ENCODE assay signal across 13 cellular contexts in the genomic region with DNA sequence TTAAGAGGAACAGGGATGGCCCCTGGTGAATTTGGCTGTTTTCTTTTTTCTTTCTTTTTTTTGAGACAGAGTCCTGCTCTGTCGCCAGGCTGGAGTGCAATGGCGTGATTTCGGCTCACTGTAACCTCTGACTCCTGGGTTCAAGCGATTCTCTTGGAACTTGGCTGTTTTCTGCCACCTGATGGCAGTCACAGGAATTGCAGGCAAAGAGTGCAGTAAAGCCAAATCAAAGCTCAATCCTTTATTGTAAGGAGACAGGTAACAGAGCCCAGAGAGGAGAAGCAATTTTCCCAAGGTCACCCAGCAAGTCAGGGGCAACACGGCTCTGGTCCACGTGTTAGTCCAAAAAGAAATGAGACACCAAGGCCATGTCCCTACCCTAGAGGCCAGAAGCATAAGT. TPM values are rescaled to one million over a fixed set of nuclear protein-coding genes. Genes with fewer than 3 reads are reported as not detected.
DNase-seq lines count a peak whose midpoint lies in the region; ATAC-seq, FAIRE-seq and TF ChIP-seq lines count a peak whose summit lies in the region.
"Had no signal": no experiment of that assay in that cellular context is flagged by ENCODE, and none has a peak within 500 bp of the region (broad histone marks: within the 10 kb centered on the region; RNA-seq: fewer than 3 reads in every experiment).

No MANE protein-coding gene starts in this region.

- H3K9ac ChIP-seq in keratinocyte (ENCODE audit: control insufficient read depth, extremely low read depth, insufficient read depth, low read length): no peak overlapping the region

- peaks cover 26% of the 10 kb centered on the region for H3K4me1 ChIP-seq in keratinocyte (ENCODE audit: control insufficient read depth, extremely low read depth, insufficient read depth, low read length)

- H3K4me2 ChIP-seq in keratinocyte (ENCODE audit: control insufficient read depth, extremely low read depth, insufficient read depth, low read depth, low read length): no peak overlapping the region

- CTCF ChIA-PET in AG04450 (lab: Charles Lee): no interaction called here

- in situ Hi-C loops in GM13976 (cut with MboI; ENCODE audit: low sequenced_read_pairs, unreplicated experiment): no loop called here

- TF ChIP-seq CTCF in AG04450 (IDR thresholded peaks at IDR 0.05; ENCODE audit: low read depth, low read length): peak; percentile 47
- peak; percentile 23 for TF ChIP-seq CTCF in GM13976 (IDR thresholded peaks at IDR 0.05; ENCODE audit: borderline replicate concordance, control extremely low read depth, extremely low read depth, insufficient read depth, missing control alignments)
- peak; percentile 57 for TF ChIP-seq CTCF in WERI-Rb-1 (IDR thresholded peaks at IDR 0.05; ENCODE audit: low read depth, low read length)
- TF ChIP-seq CTCF in keratinocyte (optimal IDR thresholded peaks at IDR 0.05 in 1 of 3, IDR thresholded peaks at IDR 0.05 in 1 of 3, conservative IDR thresholded peaks at IDR 0.05 in 1 of 3; ENCODE audit: extremely low read depth in 1 of 3, insufficient read depth in 2 of 3, low read length in 3 of 3): peak; percentile 38 to 77 (median 69)

- no peaks in the 10 kb centered on the region for H3K9me1 ChIP-seq in keratinocyte (ENCODE audit: control insufficient read depth, extremely low read depth, insufficient read depth, low read length)

- DNase-seq in AG04450 (ENCODE audit: low read depth, low spot score) (no peak), GM13976 (ENCODE audit: low spot score) (no peak), WERI-Rb-1 (no peak), keratinocyte (ENCODE audit: low read depth, low spot score) (no peak), DMS79 treated with DMSO at 0.1 percent for 48 hours (lab: John Stamatoyannopoulos, UW) (no peak), NCI-H2171 treated with DMSO at 0.1 percent for 48 hours (lab: John Stamatoyannopoulos, UW) (no peak)
- no peak for DNase-seq in stimulated activated CD4-positive, alpha-beta T cell treated with anti-CD3 and anti-CD28 coated beads, Interleukin-4, amount 100 ng/mL, for 4 hours
- DNase-seq: activated CD4-positive, alpha-beta T cell treated with anti-CD3 and anti-CD28 coated beads for 36 hours; CD4-positive, alpha-beta memory T cell; dermis blood vessel endothelial cell; midbrain had no signal

- POLR2A ChIA-PET in AG04450 (lab: Yijun Ruan, JAX): no interaction called here

- H4K20me1 ChIP-seq in keratinocyte (ENCODE audit: control insufficient read depth, extremely low read depth, insufficient read depth, low read length): peaks cover 4% of the 10 kb centered on the region

- H3K9me3 ChIP-seq in AG04450 (ENCODE audit: control insufficient read depth, insufficient read depth, low read length) (peaks cover 18% of the 10 kb centered on the region), WERI-Rb-1 (ENCODE audit: severe bottlenecking) (peaks cover 6% of the 10 kb centered on the region), keratinocyte (ENCODE audit: control insufficient read depth, low read depth, low read length) (peaks cover 3% of the 10 kb centered on the region)

- H3K27ac ChIP-seq in AG04450 (ENCODE audit: low read depth, low read length): no peak overlapping the region
- no peak overlapping the region for H3K27ac ChIP-seq in WERI-Rb-1
- H3K27ac ChIP-seq in keratinocyte (ENCODE audit: control insufficient read depth, insufficient read depth, low read length): no peak overlapping the region

- no peak for FAIRE-seq in keratinocyte (lab: Jason Lieb, UNC)

- dilution Hi-C loops in keratinocyte (cut with MboI; ENCODE audit: extremely low pct_ligation_motif_present, low sequenced_read_pairs): no loop called here

- ATAC-seq in GM18907 (IDR thresholded peaks at IDR 0.05; ENCODE audit: unreplicated experiment): no peak
- ATAC-seq: activated CD4-positive, alpha-beta T cell treated with anti-CD3 and anti-CD28 coated beads for 36 hours; Right ventricle myocardium inferior had no signal

- no peak overlapping the region for H3K4me3 ChIP-seq in AG04450 (ENCODE audit: low read depth, low read length)
- no peak overlapping the region for H3K4me3 ChIP-seq in WERI-Rb-1 (ENCODE audit: low read depth, low read length)
- H3K4me3 ChIP-seq in keratinocyte (ENCODE audit: control insufficient read depth in 2 of 3, extremely low read depth in 1 of 3, insufficient read depth in 2 of 3, low read depth in 1 of 3, low read length in 3 of 3): no peak overlapping the region

- no peak overlapping the region for H2AFZ ChIP-seq in keratinocyte (ENCODE audit: control insufficient read depth, low read length)

- H3K36me3 ChIP-seq in WERI-Rb-1 (no peaks in the 10 kb centered on the region), keratinocyte (ENCODE audit: control insufficient read depth in 2 of 2, extremely low read depth in 1 of 2, insufficient read depth in 2 of 2, low read length in 2 of 2) (peaks cover 0 to 7% of the 10 kb centered on the region in 2 experiments)

- no peaks in the 10 kb centered on the region for H3K79me2 ChIP-seq in keratinocyte (ENCODE audit: control insufficient read depth, insufficient read depth, low read length)

- H3K27me3 ChIP-seq in AG04450 (ENCODE audit: control insufficient read depth, insufficient read depth, low read length) (peaks cover 45% of the 10 kb centered on the region), WERI-Rb-1 (ENCODE audit: insufficient read depth, low read depth, severe bottlenecking) (no peaks in the 10 kb centered on the region), keratinocyte (ENCODE audit: control insufficient read depth, extremely low read depth, insufficient read depth, low read length) (peaks cover 8% of the 10 kb centered on the region)

RNA-seq across cellular contexts. Expression of gene TINCR, which starts 6.2 kb away (rescaled TPM):
- 0.04 TPM in 1 of 2 replicates, not detected in the other for polyA plus RNA-seq in AG04450 (2011; rRNA removed)
- polyA minus RNA-seq in AG04450 (2011; rRNA and poly(A)+ RNA removed): not detected in 2 replicates
- 5.6 to 20.3 TPM (median 9.7 TPM) in 3 replicates for polyA plus RNA-seq in keratinocyte
- 8.4 TPM for polyA plus RNA-seq in keratinocyte (2011; ENCODE audit: low read depth)
- polyA plus RNA-seq in keratinocyte (2011; cell fraction: cytosol; rRNA removed): 11.8 and 17.1 TPM in 2 replicates
- polyA plus RNA-seq in keratinocyte (2011; cell fraction: nucleus; rRNA removed): 8.5 and 10.4 TPM in 2 replicates
- 6.7 and 45.3 TPM in 2 replicates for polyA plus RNA-seq in keratinocyte (2012; ENCODE audit: low replicate concordance)
- 7.5 to 12.8 TPM (median 9.0 TPM) in 3 replicates for polyA minus RNA-seq in keratinocyte
- 13.2 TPM for polyA minus RNA-seq in keratinocyte (2011; cell fraction: cytosol; rRNA and poly(A)+ RNA removed)
- 5.6 and 6.9 TPM in 2 replicates for polyA minus RNA-seq in keratinocyte (2011; cell fraction: nucleus; rRNA and poly(A)+ RNA removed)
